Comparison of ENCODE assay signal across 14 cellular contexts in genomic region chr22:20137671-20138416, GRCh38. TPM values are rescaled to one million over a fixed set of nuclear protein-coding genes. Genes with fewer than 3 reads are reported as not detected.
DNase-seq lines count a peak whose midpoint lies in the region; ATAC-seq and TF ChIP-seq lines count a peak whose summit lies in the region.
"Had no signal": no experiment of that assay in that cellular context is flagged by ENCODE, and none has a peak within 500 bp of the region (broad histone marks: within the 10 kb centered on the region; RNA-seq: fewer than 3 reads in every experiment).

No MANE protein-coding gene starts in this region.

- H3K4me1 Mint-ChIP-seq in neural crest cell = peaks cover 9% of the 10 kb centered on the region
- H3K4me1 Mint-ChIP-seq in T-helper 2 cell treated with Interferon-gamma antibody and Interleukin-4, amounts not matched to agents 5 μg/mL and 100 μg/mL, for 36 hours (ENCODE audit: low read depth) = peaks cover 6% of the 10 kb centered on the region

- peaks cover 9 to 58% (median 54%) of the 10 kb centered on the region in 4 donors for H3K4me1 ChIP-seq in tibial artery
- H3K4me1 ChIP-seq: Caco-2 had no signal

- H3K4me3 Mint-ChIP-seq in neural crest cell = peak overlapping the region; percentile 61
- no peak overlapping the region for H3K4me3 Mint-ChIP-seq in T-helper 2 cell treated with Interferon-gamma antibody and Interleukin-4, amounts not matched to agents 5 μg/mL and 100 μg/mL, for 36 hours

- peak overlapping the region; percentile 22 to 49 for H3K27ac ChIP-seq in tibial artery
- H3K27ac ChIP-seq: thyroid gland had no signal

- H3K4me3 ChIP-seq in tibial artery = peak overlapping the region in 1 of 2 donors; percentile 25
- H3K4me3 ChIP-seq: thyroid gland had no signal

- H3K9me3 ChIP-seq in tibial artery = no peaks in the 10 kb centered on the region
- H3K9me3 ChIP-seq: Caco-2, thyroid gland had no signal

- no peak for DNase-seq in activated naive CD4-positive, alpha-beta T cell treated with anti-CD3 and anti-CD28 coated beads, Interleukin-2, amount 50 U/mL, for 72 hours (ENCODE audit: low spot score in 2 of 2)
- no peak for DNase-seq in activated naive CD4-positive, alpha-beta T cell treated with Interleukin-2 at 50 U/mL for 16 hours
- DNase-seq in head of caudate nucleus = peak; percentile 52 to 93 (median 77)
- DNase-seq in neural crest cell (ENCODE audit: low read depth, low spot score) = no peak
- DNase-seq in tibial artery = no peak
- no peak for DNase-seq in GF-D8 (lab: John Stamatoyannopoulos, UW)
- no peak for DNase-seq in AG20443 (ENCODE audit: low spot score)
- no peak for DNase-seq in T-helper 2 cell treated with Interferon-gamma antibody and Interleukin-4, amounts not matched to agents 5 μg/mL and 100 μg/mL, for 36 hours (ENCODE audit: low spot score)
- DNase-seq: activated CD4-positive, CD25-positive, alpha-beta regulatory T cell; activated CD8-positive, alpha-beta memory T cell treated with anti-CD3 and anti-CD28 coated beads, Interleukin-2, amount 50 U/mL, for 4 hours; Caco-2; NCI-H2171 treated with DMSO at 0.1 percent for 48 hours; small intestine had no signal

- no peak for ATAC-seq in activated naive CD4-positive, alpha-beta T cell treated with anti-CD3 and anti-CD28 coated beads, Interleukin-2, amount 50 U/mL, for 72 hours

- TF ChIP-seq CTCF in neural crest cell (conservative IDR thresholded peaks at IDR 0.05) (no peak), tibial artery (IDR thresholded peaks at IDR 0.05) (no peak)

- H3K27ac Mint-ChIP-seq in activated naive CD4-positive, alpha-beta T cell treated with anti-CD3 and anti-CD28 coated beads, Interleukin-2, amount 50 U/mL, for 72 hours = peak overlapping the region; percentile 13 to 50
- no peak overlapping the region for H3K27ac Mint-ChIP-seq in neural crest cell (ENCODE audit: unreplicated experiment)
- no peak overlapping the region for H3K27ac Mint-ChIP-seq in T-helper 2 cell treated with Interferon-gamma antibody and Interleukin-4, amounts not matched to agents 5 μg/mL and 100 μg/mL, for 36 hours

- H3K27me3 ChIP-seq in tibial artery = no peaks in the 10 kb centered on the region
- H3K27me3 ChIP-seq: thyroid gland had no signal

- no peaks in the 10 kb centered on the region for H3K9me3 Mint-ChIP-seq in activated naive CD4-positive, alpha-beta T cell treated with anti-CD3 and anti-CD28 coated beads, Interleukin-2, amount 50 U/mL, for 72 hours
- no peaks in the 10 kb centered on the region for H3K9me3 Mint-ChIP-seq in neural crest cell
- H3K9me3 Mint-ChIP-seq in T-helper 2 cell treated with Interferon-gamma antibody and Interleukin-4, amounts not matched to agents 5 μg/mL and 100 μg/mL, for 36 hours = no peaks in the 10 kb centered on the region

- H3K36me3 Mint-ChIP-seq in activated naive CD4-positive, alpha-beta T cell treated with anti-CD3 and anti-CD28 coated beads, Interleukin-2, amount 50 U/mL, for 72 hours = no peaks in the 10 kb centered on the region
- H3K36me3 Mint-ChIP-seq in neural crest cell (ENCODE audit: low read depth) = no peaks in the 10 kb centered on the region
- no peaks in the 10 kb centered on the region for H3K36me3 Mint-ChIP-seq in T-helper 2 cell treated with Interferon-gamma antibody and Interleukin-4, amounts not matched to agents 5 μg/mL and 100 μg/mL, for 36 hours (ENCODE audit: low read depth)

- peaks cover 0 to 39% (median 22%) of the 10 kb centered on the region in 3 donors for H3K36me3 ChIP-seq in tibial artery
- H3K36me3 ChIP-seq: thyroid gland had no signal

- intact Hi-C loops in head of caudate nucleus (cut with DNase I) (no loop called here), tibial artery (cut with DNase I; ENCODE audit: low total_unique reads) (no loop called here)

- H3K27me3 Mint-ChIP-seq in neural crest cell (ENCODE audit: low read depth) = no peaks in the 10 kb centered on the region
- H3K27me3 Mint-ChIP-seq in T-helper 2 cell treated with Interferon-gamma antibody and Interleukin-4, amounts not matched to agents 5 μg/mL and 100 μg/mL, for 36 hours (ENCODE audit: low read depth) = no peaks in the 10 kb centered on the region

RNA-seq across cellular contexts. Expression of gene ZDHHC8, which starts 6.2 kb away (rescaled TPM):
- total RNA-seq in activated naive CD4-positive, alpha-beta T cell treated with anti-CD3 and anti-CD28 coated beads, Interleukin-2, amount 50 U/mL, for 72 hours = 10 to 100 TPM; 17.6 to 55.4 TPM
- 82.1 and 98.9 TPM in 2 replicates for total RNA-seq in neural crest cell

RNA-seq across cellular contexts. Expression of gene CCDC188, which starts 13.0 kb away (rescaled TPM):
- not detected for total RNA-seq in activated naive CD4-positive, alpha-beta T cell treated with anti-CD3 and anti-CD28 coated beads, Interleukin-2, amount 50 U/mL, for 72 hours
- total RNA-seq in neural crest cell = 8.2 and 8.6 TPM in 2 replicates
- total RNA-seq: Caco-2 had no signal

RNA-seq across cellular contexts. Expression of gene TRMT2A, which starts 20.8 kb away (rescaled TPM):
- total RNA-seq in activated naive CD4-positive, alpha-beta T cell treated with anti-CD3 and anti-CD28 coated beads, Interleukin-2, amount 50 U/mL, for 72 hours = 10 to 100 TPM; 79.9 to 93.9 TPM
- 75.1 and 77.7 TPM in 2 replicates for total RNA-seq in neural crest cell

RNA-seq across cellular contexts. Expression of gene RANBP1, which starts 21.9 kb away (rescaled TPM):
- total RNA-seq in activated naive CD4-positive, alpha-beta T cell treated with anti-CD3 and anti-CD28 coated beads, Interleukin-2, amount 50 U/mL, for 72 hours = 100 to 1,000 TPM; 295 to 349 TPM
- 469 and 489 TPM in 2 replicates for total RNA-seq in neural crest cell

RNA-seq across cellular contexts. Expression of gene DGCR8, which starts 57.8 kb away (rescaled TPM):
- 10 to 100 TPM; 37.0 to 66.7 TPM for total RNA-seq in activated naive CD4-positive, alpha-beta T cell treated with anti-CD3 and anti-CD28 coated beads, Interleukin-2, amount 50 U/mL, for 72 hours
- total RNA-seq in neural crest cell = 86.3 and 86.5 TPM in 2 replicates

Comparison
In these comparisons a context has a peak if more than half of its experiments do, and no peak if none do; other contexts are left out.
1. DNase-seq: peak in head of caudate nucleus (42 of 42); none in activated naive CD4-positive, alpha-beta T cell treated with anti-CD3 and anti-CD28 coated beads, Interleukin-2, amount 50 U/mL, for 72 hours (0 of 2), activated naive CD4-positive, alpha-beta T cell treated with Interleukin-2 at 50 U/mL for 16 hours (single experiment), neural crest cell (single experiment), tibial artery (0 of 2), GF-D8 (single experiment), AG20443 (single experiment) and T-helper 2 cell treated with Interferon-gamma antibody and Interleukin-4, amounts not matched to agents 5 μg/mL and 100 μg/mL, for 36 hours (single experiment).
2. H3K27ac Mint-ChIP-seq: peak in activated naive CD4-positive, alpha-beta T cell treated with anti-CD3 and anti-CD28 coated beads, Interleukin-2, amount 50 U/mL, for 72 hours (2 of 2); none in neural crest cell (single experiment) and T-helper 2 cell treated with Interferon-gamma antibody and Interleukin-4, amounts not matched to agents 5 μg/mL and 100 μg/mL, for 36 hours (single experiment).